Comparison of ENCODE assay signal across 8 cellular contexts in genomic region chr1:31182352-31182751, GRCh38. TPM values are rescaled to one million over a fixed set of nuclear protein-coding genes. Genes with fewer than 3 reads are reported as not detected.
DNase-seq lines count a peak whose midpoint lies in the region; ATAC-seq and TF ChIP-seq lines count a peak whose summit lies in the region.

No MANE protein-coding gene starts in this region.

- peak overlapping the region; percentile 13 for H3K9ac ChIP-seq in parathyroid adenoma

- TF ChIP-seq CTCF in parathyroid adenoma (IDR thresholded peaks at IDR 0.05): peak; percentile 44

- H3K27ac ChIP-seq in parathyroid adenoma: peak overlapping the region; percentile 93

- no peaks in the 10 kb centered on the region for H3K27me3 ChIP-seq in parathyroid adenoma (ENCODE audit: control insufficient read depth, insufficient read depth, low read length)

- TF ChIP-seq POLR2A in GM18505 (IDR thresholded peaks at IDR 0.05; ENCODE audit: borderline replicate concordance, extremely low read depth, insufficient read depth, insufficient read length): no peak

- peak; percentile 53 for DNase-seq in Ammon's horn (ENCODE audit: low spot score)
- DNase-seq in HK-2 (ENCODE audit: unreplicated experiment): peak; percentile 96
- DNase-seq in RPMI7951 (ENCODE audit: low read depth): peak; percentile 95
- DNase-seq in activated gamma-delta T cell treated with anti-CD3 and anti-CD28 coated beads, Interleukin-2, amount 50 U/mL, for 16 hours (ENCODE audit: low read depth): peak; percentile 25
- peak; percentile 67 for DNase-seq in germinal center (ENCODE audit: low spot score)

- no peak for ATAC-seq in GM18505 (IDR thresholded peaks at IDR 0.05; ENCODE audit: unreplicated experiment)
- no peak for ATAC-seq in GM18868 (IDR thresholded peaks at IDR 0.05; ENCODE audit: unreplicated experiment)

- no peaks in the 10 kb centered on the region for H3K9me3 ChIP-seq in parathyroid adenoma (ENCODE audit: control insufficient read depth, low read length)

- no peaks in the 10 kb centered on the region for H3K4me1 ChIP-seq in parathyroid adenoma

- H3K36me3 ChIP-seq in parathyroid adenoma (ENCODE audit: control insufficient read depth, insufficient read depth, low read length): no peaks in the 10 kb centered on the region

- H2AFZ ChIP-seq in parathyroid adenoma: peak overlapping the region; percentile 88

- H3K4me2 ChIP-seq in parathyroid adenoma (ENCODE audit: low read length): peak overlapping the region; percentile 61

- H3K79me2 ChIP-seq in parathyroid adenoma: no peaks in the 10 kb centered on the region

- H3K4me3 ChIP-seq in parathyroid adenoma (ENCODE audit: low read depth, low read length): peak overlapping the region; percentile 41

RNA-seq across cellular contexts. Expression of gene NKAIN1, which starts 57.3 kb away (rescaled TPM):
- 0.20 and 2.2 TPM in 2 replicates for total RNA-seq in RPMI7951 (2014; rRNA removed; shearing (Covaris generic))

Comparison
In these comparisons a context has a peak if more than half of its experiments do, and no peak if none do; other contexts are left out.
1. DNase-seq: peak in every context shown above with its lines; median percentile 96 in HK-2; 95 in RPMI7951; 67 in germinal center; 53 in Ammon's horn; 25 in activated gamma-delta T cell treated with anti-CD3 and anti-CD28 coated beads, Interleukin-2, amount 50 U/mL, for 16 hours.